ENCODE assay signal across 8 cellular contexts in genomic region chr2:195498176-195498575, GRCh38.
DNase-seq lines count a peak whose midpoint lies in the region; ATAC-seq and TF ChIP-seq lines count a peak whose summit lies in the region.

No MANE protein-coding gene starts in this region.

- no peak overlapping the region for H2BK5ac ChIP-seq in neuronal stem cell (ENCODE audit: low read length)

- peak; percentile 50 for DNase-seq in WTC11 (ENCODE audit: low spot score)
- DNase-seq in effector CD4-positive, alpha-beta T cell: peak; percentile 46
- DNase-seq in neuronal stem cell (ENCODE audit: low spot score): peak; percentile 9
- DNase-seq in sigmoid colon: no peak
- no peak for DNase-seq in NCI-H1092 treated with DMSO at 0.1 percent for 48 hours (lab: John Stamatoyannopoulos, UW)

- no peak overlapping the region for H4K8ac ChIP-seq in neuronal stem cell (ENCODE audit: low read depth, low read length)

- no peaks in the 10 kb centered on the region for H3K4me1 ChIP-seq in neuronal stem cell (ENCODE audit: control insufficient read depth in 2 of 2, insufficient read depth in 1 of 2, low read depth in 1 of 2, low read length in 2 of 2)
- H3K4me1 ChIP-seq in sigmoid colon: no peaks in the 10 kb centered on the region

- H2BK15ac ChIP-seq in neuronal stem cell (ENCODE audit: low read length): no peak overlapping the region

- H3K27me3 Mint-ChIP-seq in WTC11 (ENCODE audit: low read depth): no peaks in the 10 kb centered on the region

- H3K4me2 ChIP-seq in neuronal stem cell (ENCODE audit: insufficient read depth, low read length, poor library complexity, severe bottlenecking): no peak overlapping the region

- H3K9me3 ChIP-seq in neuronal stem cell (replicated peaks in 1 of 2; ENCODE audit: control insufficient read depth in 2 of 2, insufficient read depth in 1 of 2, low read depth in 1 of 2, low read length in 2 of 2) (no peaks in the 10 kb centered on the region), sigmoid colon (no peaks in the 10 kb centered on the region)

- H3K23ac ChIP-seq in neuronal stem cell (ENCODE audit: low read depth, low read length, poor library complexity): no peak overlapping the region

- H3K4me3 ChIP-seq in neuronal stem cell (ENCODE audit: low read length in 2 of 2) (no peak overlapping the region), sigmoid colon (no peak overlapping the region)

- no peak overlapping the region for H3K14ac ChIP-seq in neuronal stem cell (ENCODE audit: low read length)

- CTCF ChIA-PET in WTC11 (lab: Charles Lee): interaction anchor here (0.6 to 2.9 kb wide), 19 partner anchors 9 to 570 kb away, joined by 3 to 32 read pairs (median 4); partner anchors contain the start of genes DNAH7 and SLC39A10

- H2BK12ac ChIP-seq in neuronal stem cell (ENCODE audit: low read length): no peak overlapping the region

- POLR2A ChIA-PET in WTC11 (lab: Charles Lee): interaction anchor here (0.9 kb wide), 1 partner anchor 159 kb away, joined by 4 read pairs; the partner anchor contains the start of gene SLC39A10

- no peak overlapping the region for H3K4me3 Mint-ChIP-seq in WTC11

- H2BK120ac ChIP-seq in neuronal stem cell (ENCODE audit: low read depth, low read length): no peak overlapping the region

- peaks cover 7% of the 10 kb centered on the region for H3K9me3 Mint-ChIP-seq in WTC11

- H3K27ac Mint-ChIP-seq in WTC11: no peak overlapping the region

- no peak overlapping the region for H2AFZ ChIP-seq in neuronal stem cell (ENCODE audit: low read length)

- H3K27me3 ChIP-seq in neuronal stem cell (ENCODE audit: control insufficient read depth in 3 of 3, insufficient read depth in 3 of 3, low read depth in 1 of 3, low read length in 3 of 3) (no peaks in the 10 kb centered on the region), sigmoid colon (no peaks in the 10 kb centered on the region)

- H3K27ac ChIP-seq in neuronal stem cell (replicated peaks; ENCODE audit: low read length) (no peak overlapping the region), sigmoid colon (no peak overlapping the region)

- intact Hi-C loops in sigmoid colon (cut with DNase I): loop anchor here (5.0 kb wide), 1 partner anchor 159 kb away; the partner anchor contains the start of gene SLC39A10

- ATAC-seq in GM18502 (IDR thresholded peaks at IDR 0.05; ENCODE audit: poor library complexity, unreplicated experiment): peak; percentile 69
- ATAC-seq in HG03039 (IDR thresholded peaks at IDR 0.05; ENCODE audit: unreplicated experiment): peak; percentile 64
- peak; percentile 50 for ATAC-seq in WTC11
- ATAC-seq in HG03196 (IDR thresholded peaks at IDR 0.05; ENCODE audit: unreplicated experiment): no peak

- TF ChIP-seq POLR2A in sigmoid colon (IDR thresholded peaks at IDR 0.05): no peak

- no peak for TF ChIP-seq EP300 in sigmoid colon (IDR thresholded peaks at IDR 0.05)

- H3K4me1 Mint-ChIP-seq in WTC11: no peaks in the 10 kb centered on the region

- no peaks in the 10 kb centered on the region for H3K36me3 Mint-ChIP-seq in WTC11

- H3K36me3 ChIP-seq in neuronal stem cell (replicated peaks in 1 of 2; ENCODE audit: control insufficient read depth in 2 of 2, insufficient read depth in 2 of 2, low read length in 2 of 2) (no peaks in the 10 kb centered on the region), sigmoid colon (no peaks in the 10 kb centered on the region)

- H4K91ac ChIP-seq in neuronal stem cell (ENCODE audit: low read depth, low read length, poor library complexity): no peak overlapping the region

- no peak overlapping the region for H3K4ac ChIP-seq in neuronal stem cell (ENCODE audit: low read length)

- H2AK5ac ChIP-seq in neuronal stem cell (ENCODE audit: low read depth, low read length): no peak overlapping the region

- no peaks in the 10 kb centered on the region for H3K79me1 ChIP-seq in neuronal stem cell (ENCODE audit: low read depth, low read length)

- no peak for TF ChIP-seq CTCF in WTC11 (IDR thresholded peaks at IDR 0.05)
- TF ChIP-seq CTCF in sigmoid colon (IDR thresholded peaks at IDR 0.05): peak in 2 of 4 experiments; percentile 19 to 22

- H3K18ac ChIP-seq in neuronal stem cell (ENCODE audit: low read length): no peak overlapping the region

- no peak overlapping the region for H3K9ac ChIP-seq in neuronal stem cell (ENCODE audit: low read depth, low read length, poor library complexity)

TF ChIP-seq in WTC11, 78 proteins besides CTCF, POLR2A, EP300 and RAD21:
- TF ChIP-seq PREB (CRISPR knock-in tag; IDR thresholded peaks at IDR 0.05; ENCODE audit: borderline replicate concordance) (no peak), ETV6 (CRISPR knock-in tag; IDR thresholded peaks at IDR 0.05) (no peak), ATF3 (CRISPR knock-in tag; conservative IDR thresholded peaks at IDR 0.05) (no peak), GTF2I (CRISPR knock-in tag; conservative IDR thresholded peaks at IDR 0.05) (no peak), ZBTB43 (CRISPR knock-in tag; IDR thresholded peaks at IDR 0.05) (no peak), FOXP1 (CRISPR knock-in tag; IDR thresholded peaks at IDR 0.05; ENCODE audit: borderline replicate concordance) (no peak), IRF1 (CRISPR knock-in tag; IDR thresholded peaks at IDR 0.05) (no peak), E2F1 (CRISPR knock-in tag; IDR thresholded peaks at IDR 0.05) (no peak), ZNF396 (CRISPR knock-in tag; IDR thresholded peaks at IDR 0.05; ENCODE audit: borderline replicate concordance) (no peak), KAT7 (CRISPR knock-in tag; IDR thresholded peaks at IDR 0.05; ENCODE audit: borderline replicate concordance) (no peak), TCF7 (CRISPR knock-in tag; IDR thresholded peaks at IDR 0.05; ENCODE audit: low read depth) (no peak), ZNF219 (CRISPR knock-in tag; IDR thresholded peaks at IDR 0.05; ENCODE audit: borderline replicate concordance) (no peak), ZNF263 (CRISPR knock-in tag; IDR thresholded peaks at IDR 0.05; ENCODE audit: low read depth) (no peak)

Comparison
In these comparisons a context has a peak if more than half of its experiments do, and no peak if none do; other contexts are left out.
1. DNase-seq: peak in WTC11 (single experiment), effector CD4-positive, alpha-beta T cell (single experiment) and neuronal stem cell (single experiment); none in sigmoid colon (single experiment) and NCI-H1092 treated with DMSO at 0.1 percent for 48 hours (single experiment).